In the genomic region with DNA sequence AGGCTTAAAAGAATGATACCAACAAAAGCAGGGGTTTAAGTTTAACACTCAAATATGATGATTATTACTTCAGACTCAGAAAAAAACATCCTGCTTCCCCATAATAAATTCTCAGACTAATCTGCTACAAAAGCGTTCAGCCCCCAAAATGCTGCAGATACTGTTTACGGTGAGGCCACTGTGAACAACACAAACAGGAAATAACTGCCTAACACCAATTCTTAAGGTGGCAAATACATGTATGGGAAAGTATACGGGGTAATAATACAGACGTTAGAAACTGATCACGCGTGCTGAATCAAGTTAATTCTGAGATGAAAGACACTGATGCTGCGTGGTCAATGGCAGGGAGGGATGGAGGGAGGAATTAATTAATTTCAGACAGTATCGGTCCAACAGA, we compare ENCODE assay signal across 24 cellular contexts.
"Had no signal": no experiment of that assay in that cellular context is flagged by ENCODE, and none has a peak within 500 bp of the region (broad histone marks: within the 10 kb centered on the region; RNA-seq: fewer than 3 reads in every experiment).

No MANE protein-coding gene starts in this region.

- DNase-seq: stimulated activated CD4-positive, alpha-beta T cell treated with anti-CD3 and anti-CD28 coated beads, Interleukin-2, amount 100 ng/mL, for 48 hours; stimulated activated CD4-positive, alpha-beta T cell treated with anti-CD3 and anti-CD28 coated beads, Interleukin-4, amount 100 ng/mL, for 1 hour; stimulated activated CD4-positive, alpha-beta T cell treated with anti-CD3 and anti-CD28 coated beads, Interleukin-4, amount 100 ng/mL, for 24 hours; stimulated activated CD4-positive, alpha-beta T cell treated with anti-CD3 and anti-CD28 coated beads, Interleukin-4, amount 100 ng/mL, for 4 hours; stimulated activated CD8-positive, alpha-beta memory T cell treated with anti-CD3 and anti-CD28 coated beads, Interleukin-4, amount 100 ng/mL, for 48 hours; stimulated activated naive B cell treated with anti-CD40 and anti-IgM and Interleukin-4, amounts not matched to agents 10 μg/mL and 1 μg/mL and 100 μg/mL, for 72 hours; stimulated activated naive CD4-positive, alpha-beta T cell; stimulated activated naive CD4-positive, alpha-beta T cell treated with Interleukin-2 at 50 U/mL for 16 hours; stimulated activated naive CD8-positive, alpha-beta T cell treated with anti-CD3 and anti-CD28 coated beads, Interleukin-15, amount 100 ng/mL, for 72 hours; stimulated activated naive CD8-positive, alpha-beta T cell treated with anti-CD3 and anti-CD28 coated beads, Interleukin-15, Interleukin-2, amounts not matched to agents 100 U/mL and 50 U/mL, for 24 hours; stomach; substantia nigra; testis; thyroid gland; tibial artery; transverse colon; trophoblast cell; upper lobe of left lung; upper lobe of right lung; uterus had no signal

- H3K27ac ChIP-seq: stomach, suprapubic skin, testis, thoracic aorta, thyroid gland, tibial artery, tibial nerve, transverse colon, upper lobe of left lung, upper lobe of right lung, uterus, vagina had no signal

- H3K4me3 ChIP-seq: stomach, suprapubic skin, testis, thoracic aorta, thyroid gland, tibial artery, tibial nerve, transverse colon, upper lobe of left lung, upper lobe of right lung, uterus, vagina had no signal
